In genomic region chr4:185369729-185370128, GRCh38 we compare ENCODE assay signal across 1 cellular context.
TF ChIP-seq lines count a peak whose summit lies in the region.

No MANE protein-coding gene starts in this region.

TF ChIP-seq in WTC11, 78 proteins besides CTCF, POLR2A, EP300 and RAD21 (continued from another document):
- TF ChIP-seq AFF4 (CRISPR knock-in tag; IDR thresholded peaks at IDR 0.05; ENCODE audit: borderline replicate concordance) = no peak
- no peak for TF ChIP-seq IRF2 (CRISPR knock-in tag; IDR thresholded peaks at IDR 0.05; ENCODE audit: borderline replicate concordance, low read depth)
- no peak for TF ChIP-seq NR1H2 (CRISPR knock-in tag; IDR thresholded peaks at IDR 0.05)
- TF ChIP-seq E2F5 (CRISPR knock-in tag; IDR thresholded peaks at IDR 0.05) = no peak
- no peak for TF ChIP-seq ZNF671 (CRISPR knock-in tag; IDR thresholded peaks at IDR 0.05)
- no peak for TF ChIP-seq OVOL2 (CRISPR knock-in tag; IDR thresholded peaks at IDR 0.05; ENCODE audit: borderline replicate concordance)
- TF ChIP-seq TEAD4 (CRISPR knock-in tag; IDR thresholded peaks at IDR 0.05) = no peak
- TF ChIP-seq, protein P1, sequence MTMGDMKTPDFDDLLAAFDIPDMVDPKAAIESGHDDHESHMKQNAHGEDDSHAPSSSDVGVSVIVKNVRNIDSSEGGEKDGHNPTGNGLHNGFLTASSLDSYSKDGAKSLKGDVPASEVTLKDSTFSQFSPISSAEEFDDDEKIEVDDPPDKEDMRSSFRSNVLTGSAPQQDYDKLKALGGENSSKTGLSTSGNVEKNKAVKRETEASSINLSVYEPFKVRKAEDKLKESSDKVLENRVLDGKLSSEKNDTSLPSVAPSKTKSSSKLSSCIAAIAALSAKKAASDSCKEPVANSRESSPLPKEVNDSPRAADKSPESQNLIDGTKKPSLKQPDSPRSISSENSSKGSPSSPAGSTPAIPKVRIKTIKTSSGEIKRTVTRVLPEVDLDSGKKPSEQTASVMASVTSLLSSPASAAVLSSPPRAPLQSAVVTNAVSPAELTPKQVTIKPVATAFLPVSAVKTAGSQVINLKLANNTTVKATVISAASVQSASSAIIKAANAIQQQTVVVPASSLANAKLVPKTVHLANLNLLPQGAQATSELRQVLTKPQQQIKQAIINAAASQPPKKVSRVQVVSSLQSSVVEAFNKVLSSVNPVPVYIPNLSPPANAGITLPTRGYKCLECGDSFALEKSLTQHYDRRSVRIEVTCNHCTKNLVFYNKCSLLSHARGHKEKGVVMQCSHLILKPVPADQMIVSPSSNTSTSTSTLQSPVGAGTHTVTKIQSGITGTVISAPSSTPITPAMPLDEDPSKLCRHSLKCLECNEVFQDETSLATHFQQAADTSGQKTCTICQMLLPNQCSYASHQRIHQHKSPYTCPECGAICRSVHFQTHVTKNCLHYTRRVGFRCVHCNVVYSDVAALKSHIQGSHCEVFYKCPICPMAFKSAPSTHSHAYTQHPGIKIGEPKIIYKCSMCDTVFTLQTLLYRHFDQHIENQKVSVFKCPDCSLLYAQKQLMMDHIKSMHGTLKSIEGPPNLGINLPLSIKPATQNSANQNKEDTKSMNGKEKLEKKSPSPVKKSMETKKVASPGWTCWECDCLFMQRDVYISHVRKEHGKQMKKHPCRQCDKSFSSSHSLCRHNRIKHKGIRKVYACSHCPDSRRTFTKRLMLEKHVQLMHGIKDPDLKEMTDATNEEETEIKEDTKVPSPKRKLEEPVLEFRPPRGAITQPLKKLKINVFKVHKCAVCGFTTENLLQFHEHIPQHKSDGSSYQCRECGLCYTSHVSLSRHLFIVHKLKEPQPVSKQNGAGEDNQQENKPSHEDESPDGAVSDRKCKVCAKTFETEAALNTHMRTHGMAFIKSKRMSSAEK (CRISPR knock-in tag; IDR thresholded peaks at IDR 0.05; ENCODE audit: borderline replicate concordance) = no peak
- TF ChIP-seq FOXP1 (CRISPR knock-in tag; IDR thresholded peaks at IDR 0.05; ENCODE audit: borderline replicate concordance) = no peak
- TF ChIP-seq, protein P2, sequence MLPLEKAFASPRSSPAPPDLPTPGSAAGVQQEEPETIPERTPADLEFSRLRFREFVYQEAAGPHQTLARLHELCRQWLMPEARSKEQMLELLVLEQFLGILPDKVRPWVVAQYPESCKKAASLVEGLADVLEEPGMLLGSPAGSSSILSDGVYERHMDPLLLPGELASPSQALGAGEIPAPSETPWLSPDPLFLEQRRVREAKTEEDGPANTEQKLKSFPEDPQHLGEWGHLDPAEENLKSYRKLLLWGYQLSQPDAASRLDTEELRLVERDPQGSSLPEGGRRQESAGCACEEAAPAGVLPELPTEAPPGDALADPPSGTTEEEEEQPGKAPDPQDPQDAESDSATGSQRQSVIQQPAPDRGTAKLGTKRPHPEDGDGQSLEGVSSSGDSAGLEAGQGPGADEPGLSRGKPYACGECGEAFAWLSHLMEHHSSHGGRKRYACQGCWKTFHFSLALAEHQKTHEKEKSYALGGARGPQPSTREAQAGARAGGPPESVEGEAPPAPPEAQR (CRISPR knock-in tag; IDR thresholded peaks at IDR 0.05) = no peak
- TF ChIP-seq ZNF317 (CRISPR knock-in tag; IDR thresholded peaks at IDR 0.05; ENCODE audit: borderline replicate concordance, low read depth) = no peak
- no peak for TF ChIP-seq HMGA2 (CRISPR knock-in tag; IDR thresholded peaks at IDR 0.05)
- no peak for TF ChIP-seq NR3C1 (CRISPR knock-in tag; conservative IDR thresholded peaks at IDR 0.05; ENCODE audit: low read depth)
- TF ChIP-seq FOXJ3 (CRISPR knock-in tag; IDR thresholded peaks at IDR 0.05; ENCODE audit: borderline replicate concordance) = no peak
- no peak for TF ChIP-seq AR (CRISPR knock-in tag; IDR thresholded peaks at IDR 0.05)
- TF ChIP-seq, protein P3, sequence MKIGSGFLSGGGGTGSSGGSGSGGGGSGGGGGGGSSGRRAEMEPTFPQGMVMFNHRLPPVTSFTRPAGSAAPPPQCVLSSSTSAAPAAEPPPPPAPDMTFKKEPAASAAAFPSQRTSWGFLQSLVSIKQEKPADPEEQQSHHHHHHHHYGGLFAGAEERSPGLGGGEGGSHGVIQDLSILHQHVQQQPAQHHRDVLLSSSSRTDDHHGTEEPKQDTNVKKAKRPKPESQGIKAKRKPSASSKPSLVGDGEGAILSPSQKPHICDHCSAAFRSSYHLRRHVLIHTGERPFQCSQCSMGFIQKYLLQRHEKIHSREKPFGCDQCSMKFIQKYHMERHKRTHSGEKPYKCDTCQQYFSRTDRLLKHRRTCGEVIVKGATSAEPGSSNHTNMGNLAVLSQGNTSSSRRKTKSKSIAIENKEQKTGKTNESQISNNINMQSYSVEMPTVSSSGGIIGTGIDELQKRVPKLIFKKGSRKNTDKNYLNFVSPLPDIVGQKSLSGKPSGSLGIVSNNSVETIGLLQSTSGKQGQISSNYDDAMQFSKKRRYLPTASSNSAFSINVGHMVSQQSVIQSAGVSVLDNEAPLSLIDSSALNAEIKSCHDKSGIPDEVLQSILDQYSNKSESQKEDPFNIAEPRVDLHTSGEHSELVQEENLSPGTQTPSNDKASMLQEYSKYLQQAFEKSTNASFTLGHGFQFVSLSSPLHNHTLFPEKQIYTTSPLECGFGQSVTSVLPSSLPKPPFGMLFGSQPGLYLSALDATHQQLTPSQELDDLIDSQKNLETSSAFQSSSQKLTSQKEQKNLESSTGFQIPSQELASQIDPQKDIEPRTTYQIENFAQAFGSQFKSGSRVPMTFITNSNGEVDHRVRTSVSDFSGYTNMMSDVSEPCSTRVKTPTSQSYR (CRISPR knock-in tag; IDR thresholded peaks at IDR 0.05) = no peak
- TF ChIP-seq TEAD1 (CRISPR knock-in tag; IDR thresholded peaks at IDR 0.05) = no peak
- TF ChIP-seq ZNF232 (CRISPR knock-in tag; IDR thresholded peaks at IDR 0.05) = no peak
TF ChIP-seq in WTC11: peak in this region for 0.
